ENCODE assay signal across 25 cellular contexts in genomic region chr16:24131294-24131693, GRCh38.
"Had no signal": no experiment of that assay in that cellular context is flagged by ENCODE, and none has a peak within 500 bp of the region (broad histone marks: within the 10 kb centered on the region; RNA-seq: fewer than 3 reads in every experiment).

No MANE protein-coding gene starts in this region.

- H3K36me3 Mint-ChIP-seq: mesothelial cell of epicardium, natural killer cell, neural progenitor cell had no signal

- H2AFZ ChIP-seq: hepatocyte, neural progenitor cell had no signal

- DNase-seq: left ventricle myocardium inferior; naive B cell; natural killer cell; nephron progenitor cell; occipital lobe; ovary; right lobe of liver; stimulated activated CD4-positive, alpha-beta T cell treated with anti-CD3 and anti-CD28 coated beads, Interleukin-1b, Interleukin-23, amount 100 ng/mL, for 48 hours; stimulated activated CD4-positive, alpha-beta T cell treated with anti-CD3 and anti-CD28 coated beads, Interleukin-2, amount 100 ng/mL, for 48 hours; stimulated activated CD4-positive, alpha-beta T cell treated with anti-CD3 and anti-CD28 coated beads, Interleukin-4, amount 100 ng/mL, for 4 hours; stimulated activated naive CD4-positive, alpha-beta T cell treated with Interleukin-2 at 50 U/mL for 16 hours; tibial artery; upper lobe of right lung had no signal

- H3K4me3 ChIP-seq: hepatocyte, left ventricle myocardium inferior, lung, neural progenitor cell, ovary, right atrium auricular region, right lobe of liver, smooth muscle cell, suprapubic skin, thoracic aorta, tibial artery, upper lobe of right lung had no signal

- H3K36me3 ChIP-seq: left ventricle myocardium inferior, neural progenitor cell, ovary, right atrium auricular region, right lobe of liver, suprapubic skin, thoracic aorta, tibial artery, upper lobe of right lung had no signal

- H3K79me2 ChIP-seq: hepatocyte had no signal

- H3K27ac Mint-ChIP-seq: mesothelial cell of epicardium, nephron progenitor cell, neural progenitor cell, progenitor cell of endocrine pancreas had no signal

- ATAC-seq: natural killer cell; right lobe of liver; stimulated activated memory B cell treated with anti-CD40 and anti-IgM and Interleukin-4, amounts not matched to agents 10 μg/mL and 1 μg/mL and 100 μg/mL, for 72 hours; upper lobe of right lung had no signal

- H3K4me3 Mint-ChIP-seq: mesothelial cell of epicardium; naive B cell; natural killer cell; nephron progenitor cell; neural progenitor cell; stimulated activated memory B cell treated with anti-CD40 and anti-IgM and Interleukin-4, amounts not matched to agents 10 μg/mL and 1 μg/mL and 100 μg/mL, for 72 hours had no signal

- FAIRE-seq: urothelium cell line had no signal

- H3K27ac ChIP-seq: hepatocyte, left ventricle myocardium inferior, neural progenitor cell, ovary, right atrium auricular region, right lobe of liver, suprapubic skin, thoracic aorta, tibial artery, upper lobe of right lung had no signal

- H3K27me3 ChIP-seq: neutrophil, ovary, right atrium auricular region, right lobe of liver, suprapubic skin, tibial artery, upper lobe of right lung had no signal

- H3K27me3 Mint-ChIP-seq: naive B cell; stimulated activated memory B cell treated with anti-CD40 and anti-IgM and Interleukin-4, amounts not matched to agents 10 μg/mL and 1 μg/mL and 100 μg/mL, for 72 hours had no signal

- H3K9me3 Mint-ChIP-seq: mesothelial cell of epicardium; naive B cell; natural killer cell; nephron progenitor cell; neural progenitor cell; stimulated activated memory B cell treated with anti-CD40 and anti-IgM and Interleukin-4, amounts not matched to agents 10 μg/mL and 1 μg/mL and 100 μg/mL, for 72 hours had no signal

- H3K4me1 ChIP-seq: left ventricle myocardium inferior, right atrium auricular region, right lobe of liver, suprapubic skin, tibial artery, upper lobe of right lung had no signal

- H3K9ac ChIP-seq: neural progenitor cell had no signal

- H3K9me3 ChIP-seq: left ventricle myocardium inferior, neutrophil, ovary, right atrium auricular region, right lobe of liver, suprapubic skin, thoracic aorta, tibial artery, upper lobe of right lung had no signal

- H3K4me2 ChIP-seq: hepatocyte, neural progenitor cell, smooth muscle cell had no signal
